In the genomic region with DNA sequence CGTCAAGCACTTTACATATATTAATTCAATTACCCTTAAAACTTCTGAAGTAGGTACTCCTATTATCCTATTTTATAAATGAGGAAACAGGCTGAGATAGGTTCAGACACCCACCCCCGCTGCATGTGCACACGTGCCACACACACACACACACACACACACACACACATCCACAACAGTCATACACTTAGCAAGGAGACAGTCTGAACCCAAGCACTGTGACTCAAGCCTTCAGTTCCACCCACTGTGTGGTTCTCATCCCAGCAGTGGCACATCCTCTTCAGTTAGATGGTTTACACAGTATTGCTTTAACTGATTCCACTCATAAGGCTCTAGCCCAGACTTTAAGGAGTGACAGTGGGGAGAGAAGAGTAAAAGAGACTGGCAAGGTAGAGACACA, we compare ENCODE assay signal across 1 cellular context.
TF ChIP-seq lines count a peak whose summit lies in the region.

No MANE protein-coding gene starts in this region.

TF ChIP-seq in WTC11, 78 proteins besides CTCF, POLR2A, EP300 and RAD21 (continued from another document):
- TF ChIP-seq, protein P1, sequence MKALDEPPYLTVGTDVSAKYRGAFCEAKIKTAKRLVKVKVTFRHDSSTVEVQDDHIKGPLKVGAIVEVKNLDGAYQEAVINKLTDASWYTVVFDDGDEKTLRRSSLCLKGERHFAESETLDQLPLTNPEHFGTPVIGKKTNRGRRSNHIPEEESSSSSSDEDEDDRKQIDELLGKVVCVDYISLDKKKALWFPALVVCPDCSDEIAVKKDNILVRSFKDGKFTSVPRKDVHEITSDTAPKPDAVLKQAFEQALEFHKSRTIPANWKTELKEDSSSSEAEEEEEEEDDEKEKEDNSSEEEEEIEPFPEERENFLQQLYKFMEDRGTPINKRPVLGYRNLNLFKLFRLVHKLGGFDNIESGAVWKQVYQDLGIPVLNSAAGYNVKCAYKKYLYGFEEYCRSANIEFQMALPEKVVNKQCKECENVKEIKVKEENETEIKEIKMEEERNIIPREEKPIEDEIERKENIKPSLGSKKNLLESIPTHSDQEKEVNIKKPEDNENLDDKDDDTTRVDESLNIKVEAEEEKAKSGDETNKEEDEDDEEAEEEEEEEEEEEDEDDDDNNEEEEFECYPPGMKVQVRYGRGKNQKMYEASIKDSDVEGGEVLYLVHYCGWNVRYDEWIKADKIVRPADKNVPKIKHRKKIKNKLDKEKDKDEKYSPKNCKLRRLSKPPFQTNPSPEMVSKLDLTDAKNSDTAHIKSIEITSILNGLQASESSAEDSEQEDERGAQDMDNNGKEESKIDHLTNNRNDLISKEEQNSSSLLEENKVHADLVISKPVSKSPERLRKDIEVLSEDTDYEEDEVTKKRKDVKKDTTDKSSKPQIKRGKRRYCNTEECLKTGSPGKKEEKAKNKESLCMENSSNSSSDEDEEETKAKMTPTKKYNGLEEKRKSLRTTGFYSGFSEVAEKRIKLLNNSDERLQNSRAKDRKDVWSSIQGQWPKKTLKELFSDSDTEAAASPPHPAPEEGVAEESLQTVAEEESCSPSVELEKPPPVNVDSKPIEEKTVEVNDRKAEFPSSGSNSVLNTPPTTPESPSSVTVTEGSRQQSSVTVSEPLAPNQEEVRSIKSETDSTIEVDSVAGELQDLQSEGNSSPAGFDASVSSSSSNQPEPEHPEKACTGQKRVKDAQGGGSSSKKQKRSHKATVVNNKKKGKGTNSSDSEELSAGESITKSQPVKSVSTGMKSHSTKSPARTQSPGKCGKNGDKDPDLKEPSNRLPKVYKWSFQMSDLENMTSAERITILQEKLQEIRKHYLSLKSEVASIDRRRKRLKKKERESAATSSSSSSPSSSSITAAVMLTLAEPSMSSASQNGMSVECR (CRISPR knock-in tag; IDR thresholded peaks at IDR 0.05; ENCODE audit: borderline replicate concordance), result no peak
- TF ChIP-seq, protein P2, sequence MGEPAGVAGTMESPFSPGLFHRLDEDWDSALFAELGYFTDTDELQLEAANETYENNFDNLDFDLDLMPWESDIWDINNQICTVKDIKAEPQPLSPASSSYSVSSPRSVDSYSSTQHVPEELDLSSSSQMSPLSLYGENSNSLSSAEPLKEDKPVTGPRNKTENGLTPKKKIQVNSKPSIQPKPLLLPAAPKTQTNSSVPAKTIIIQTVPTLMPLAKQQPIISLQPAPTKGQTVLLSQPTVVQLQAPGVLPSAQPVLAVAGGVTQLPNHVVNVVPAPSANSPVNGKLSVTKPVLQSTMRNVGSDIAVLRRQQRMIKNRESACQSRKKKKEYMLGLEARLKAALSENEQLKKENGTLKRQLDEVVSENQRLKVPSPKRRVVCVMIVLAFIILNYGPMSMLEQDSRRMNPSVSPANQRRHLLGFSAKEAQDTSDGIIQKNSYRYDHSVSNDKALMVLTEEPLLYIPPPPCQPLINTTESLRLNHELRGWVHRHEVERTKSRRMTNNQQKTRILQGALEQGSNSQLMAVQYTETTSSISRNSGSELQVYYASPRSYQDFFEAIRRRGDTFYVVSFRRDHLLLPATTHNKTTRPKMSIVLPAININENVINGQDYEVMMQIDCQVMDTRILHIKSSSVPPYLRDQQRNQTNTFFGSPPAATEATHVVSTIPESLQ (CRISPR knock-in tag; IDR thresholded peaks at IDR 0.05), result no peak
- TF ChIP-seq, protein P3, sequence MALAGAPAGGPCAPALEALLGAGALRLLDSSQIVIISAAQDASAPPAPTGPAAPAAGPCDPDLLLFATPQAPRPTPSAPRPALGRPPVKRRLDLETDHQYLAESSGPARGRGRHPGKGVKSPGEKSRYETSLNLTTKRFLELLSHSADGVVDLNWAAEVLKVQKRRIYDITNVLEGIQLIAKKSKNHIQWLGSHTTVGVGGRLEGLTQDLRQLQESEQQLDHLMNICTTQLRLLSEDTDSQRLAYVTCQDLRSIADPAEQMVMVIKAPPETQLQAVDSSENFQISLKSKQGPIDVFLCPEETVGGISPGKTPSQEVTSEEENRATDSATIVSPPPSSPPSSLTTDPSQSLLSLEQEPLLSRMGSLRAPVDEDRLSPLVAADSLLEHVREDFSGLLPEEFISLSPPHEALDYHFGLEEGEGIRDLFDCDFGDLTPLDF (CRISPR knock-in tag; IDR thresholded peaks at IDR 0.05), result no peak
- TF ChIP-seq, protein P4, sequence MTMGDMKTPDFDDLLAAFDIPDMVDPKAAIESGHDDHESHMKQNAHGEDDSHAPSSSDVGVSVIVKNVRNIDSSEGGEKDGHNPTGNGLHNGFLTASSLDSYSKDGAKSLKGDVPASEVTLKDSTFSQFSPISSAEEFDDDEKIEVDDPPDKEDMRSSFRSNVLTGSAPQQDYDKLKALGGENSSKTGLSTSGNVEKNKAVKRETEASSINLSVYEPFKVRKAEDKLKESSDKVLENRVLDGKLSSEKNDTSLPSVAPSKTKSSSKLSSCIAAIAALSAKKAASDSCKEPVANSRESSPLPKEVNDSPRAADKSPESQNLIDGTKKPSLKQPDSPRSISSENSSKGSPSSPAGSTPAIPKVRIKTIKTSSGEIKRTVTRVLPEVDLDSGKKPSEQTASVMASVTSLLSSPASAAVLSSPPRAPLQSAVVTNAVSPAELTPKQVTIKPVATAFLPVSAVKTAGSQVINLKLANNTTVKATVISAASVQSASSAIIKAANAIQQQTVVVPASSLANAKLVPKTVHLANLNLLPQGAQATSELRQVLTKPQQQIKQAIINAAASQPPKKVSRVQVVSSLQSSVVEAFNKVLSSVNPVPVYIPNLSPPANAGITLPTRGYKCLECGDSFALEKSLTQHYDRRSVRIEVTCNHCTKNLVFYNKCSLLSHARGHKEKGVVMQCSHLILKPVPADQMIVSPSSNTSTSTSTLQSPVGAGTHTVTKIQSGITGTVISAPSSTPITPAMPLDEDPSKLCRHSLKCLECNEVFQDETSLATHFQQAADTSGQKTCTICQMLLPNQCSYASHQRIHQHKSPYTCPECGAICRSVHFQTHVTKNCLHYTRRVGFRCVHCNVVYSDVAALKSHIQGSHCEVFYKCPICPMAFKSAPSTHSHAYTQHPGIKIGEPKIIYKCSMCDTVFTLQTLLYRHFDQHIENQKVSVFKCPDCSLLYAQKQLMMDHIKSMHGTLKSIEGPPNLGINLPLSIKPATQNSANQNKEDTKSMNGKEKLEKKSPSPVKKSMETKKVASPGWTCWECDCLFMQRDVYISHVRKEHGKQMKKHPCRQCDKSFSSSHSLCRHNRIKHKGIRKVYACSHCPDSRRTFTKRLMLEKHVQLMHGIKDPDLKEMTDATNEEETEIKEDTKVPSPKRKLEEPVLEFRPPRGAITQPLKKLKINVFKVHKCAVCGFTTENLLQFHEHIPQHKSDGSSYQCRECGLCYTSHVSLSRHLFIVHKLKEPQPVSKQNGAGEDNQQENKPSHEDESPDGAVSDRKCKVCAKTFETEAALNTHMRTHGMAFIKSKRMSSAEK (CRISPR knock-in tag; IDR thresholded peaks at IDR 0.05; ENCODE audit: borderline replicate concordance), result no peak
- TF ChIP-seq KAT7 (CRISPR knock-in tag; IDR thresholded peaks at IDR 0.05; ENCODE audit: borderline replicate concordance) (no peak), HMGA2 (CRISPR knock-in tag; IDR thresholded peaks at IDR 0.05) (no peak), NR3C1 (CRISPR knock-in tag; conservative IDR thresholded peaks at IDR 0.05; ENCODE audit: low read depth) (no peak)
- TF ChIP-seq, protein P5, sequence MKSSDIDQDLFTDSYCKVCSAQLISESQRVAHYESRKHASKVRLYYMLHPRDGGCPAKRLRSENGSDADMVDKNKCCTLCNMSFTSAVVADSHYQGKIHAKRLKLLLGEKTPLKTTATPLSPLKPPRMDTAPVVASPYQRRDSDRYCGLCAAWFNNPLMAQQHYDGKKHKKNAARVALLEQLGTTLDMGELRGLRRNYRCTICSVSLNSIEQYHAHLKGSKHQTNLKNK (CRISPR knock-in tag; IDR thresholded peaks at IDR 0.05), result no peak
- TF ChIP-seq, protein P6, sequence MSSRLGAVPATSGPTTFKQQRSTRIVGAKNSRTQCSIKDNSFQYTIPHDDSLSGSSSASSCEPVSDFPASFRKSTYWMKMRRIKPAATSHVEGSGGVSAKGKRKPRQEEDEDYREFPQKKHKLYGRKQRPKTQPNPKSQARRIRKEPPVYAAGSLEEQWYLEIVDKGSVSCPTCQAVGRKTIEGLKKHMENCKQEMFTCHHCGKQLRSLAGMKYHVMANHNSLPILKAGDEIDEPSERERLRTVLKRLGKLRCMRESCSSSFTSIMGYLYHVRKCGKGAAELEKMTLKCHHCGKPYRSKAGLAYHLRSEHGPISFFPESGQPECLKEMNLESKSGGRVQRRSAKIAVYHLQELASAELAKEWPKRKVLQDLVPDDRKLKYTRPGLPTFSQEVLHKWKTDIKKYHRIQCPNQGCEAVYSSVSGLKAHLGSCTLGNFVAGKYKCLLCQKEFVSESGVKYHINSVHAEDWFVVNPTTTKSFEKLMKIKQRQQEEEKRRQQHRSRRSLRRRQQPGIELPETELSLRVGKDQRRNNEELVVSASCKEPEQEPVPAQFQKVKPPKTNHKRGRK (CRISPR knock-in tag; IDR thresholded peaks at IDR 0.05; ENCODE audit: borderline replicate concordance), result no peak
